1 cellular context compared by ENCODE assay signal in the genomic region with DNA sequence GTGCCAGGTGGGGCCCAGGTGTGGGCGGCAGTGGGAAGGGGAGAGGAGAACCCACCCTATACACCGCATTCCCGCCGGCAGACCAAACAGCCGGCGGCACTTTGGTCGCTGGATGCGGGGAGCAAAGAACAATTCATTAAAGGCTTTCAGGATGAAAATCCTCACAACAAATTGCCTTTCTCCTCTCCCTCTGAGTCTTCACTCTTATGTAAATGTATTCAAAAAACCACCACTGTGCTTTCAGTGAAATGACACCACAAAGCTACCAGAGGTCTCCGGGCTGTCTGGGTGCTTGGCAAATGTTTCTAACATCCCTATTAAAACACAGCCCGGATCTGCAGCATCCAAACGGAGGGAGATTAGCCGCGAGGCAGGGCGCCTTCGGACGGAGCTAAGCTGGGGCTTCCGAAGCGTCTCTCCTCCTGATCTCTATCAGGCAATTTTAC.
TF ChIP-seq lines count a peak whose summit lies in the region.

No MANE protein-coding gene starts in this region.

TF ChIP-seq in H1, 55 proteins besides CTCF, POLR2A, EP300 and RAD21 (continued from another document):
- 0 out of 2 replicates have a peak, but pooled peaks have one; percentile 15 for TF ChIP-seq SP1 (IDR thresholded peaks at IDR 0.05; ENCODE audit: low read depth, low read length)
- TF ChIP-seq YY1 (IDR thresholded peaks at IDR 0.05; ENCODE audit: low read depth, low read length), result no peak
